Comparison of ENCODE assay signal across 7 cellular contexts in genomic region chr9:138203304-138203703, GRCh38.
A peak's percentile ranks its signal among the peaks of the same experiment; 100 is the strongest.
DNase-seq lines count a peak whose midpoint lies in the region; ATAC-seq and TF ChIP-seq lines count a peak whose summit lies in the region.
"Not testable (repeated sequence)": the region's sequence is repeated elsewhere in the genome, so short reads cannot be mapped to it uniquely, and the experiment has no call there.

No MANE protein-coding gene starts in this region.

- H3K4me3 ChIP-seq in HEK293 (ENCODE audit: low read depth, low read length) = not testable (repeated sequence)

- ATAC-seq in left cardiac atrium (peak in 1 of 2 donors; percentile 22), left colon (peak; percentile 27)

- H3K4me1 ChIP-seq in HEK293 (ENCODE audit: control insufficient read depth, insufficient read depth, low read length) = not testable (repeated sequence)

- H3K27ac ChIP-seq in HEK293 (ENCODE audit: extremely low read depth, low read depth, low read length) = not testable (repeated sequence)

- intact Hi-C loops in left cardiac atrium (cut with DNase I); left colon (cut with DNase I, micrococcal nuclease): not testable (repeated sequence)

- H3K36me3 ChIP-seq in HEK293 (ENCODE audit: control insufficient read depth in 2 of 2, insufficient read depth in 1 of 2, low read length in 2 of 2) = not testable (repeated sequence)

- DNase-seq in Daoy (ENCODE audit: low read depth) (peak; percentile 43), SK-MEL-5 (ENCODE audit: low read depth, low spot score) (peak; percentile 2), dermis blood vessel endothelial cell (peak; percentile 1), fibroblast of peridontal ligament (ENCODE audit: extremely low read depth) (peak; percentile 2), left cardiac atrium (peak; percentile 31)
- DNase-seq in left colon = not testable (repeated sequence)

- CTCF ChIA-PET in HEK293 (lab: Yijun Ruan, JAX) = not testable (repeated sequence)

- in situ Hi-C loops in SK-MEL-5 (cut with HindIII; ENCODE audit: low pct_unique_long_range_greater_than_20kb, low sequenced_read_pairs) = not testable (repeated sequence)

- TF ChIP-seq CTCF in HEK293 (tag by site-specific recombination; IDR thresholded peaks at IDR 0.05) = not testable (repeated sequence)

- not testable (repeated sequence) for H3K9me3 ChIP-seq in HEK293 (ENCODE audit: control insufficient read depth, insufficient read depth, low read depth, low read length)

- POLR2A ChIA-PET in HEK293 (lab: Yijun Ruan, JAX) = not testable (repeated sequence)

TF ChIP-seq in HEK293, 187 proteins besides CTCF, POLR2A, EP300 and RAD21:
- TF ChIP-seq EGR2 (tag by site-specific recombination; IDR thresholded peaks at IDR 0.05; ENCODE audit: low read depth) (peak; percentile 62; the same call in 1 of the 2 replicates), ZFHX2 (tag by site-specific recombination; conservative IDR thresholded peaks at IDR 0.05) (peak; percentile 42)
